In genomic region chr2:3652896-3653625, GRCh38 we compare ENCODE assay signal across 26 cellular contexts. TPM values are rescaled to one million over a fixed set of nuclear protein-coding genes. Genes with fewer than 3 reads are reported as not detected.
DNase-seq lines count a peak whose midpoint lies in the region; ATAC-seq and TF ChIP-seq lines count a peak whose summit lies in the region.
"Had no signal": no experiment of that assay in that cellular context is flagged by ENCODE, and none has a peak within 500 bp of the region (broad histone marks: within the 10 kb centered on the region; RNA-seq: fewer than 3 reads in every experiment).

No MANE protein-coding gene starts in this region.

- H3K27ac ChIP-seq in BLaER1 treated with 17β-estradiol and CSF1 and Interleukin-3, amounts not matched to agents 10 nM and 100 nM: peak overlapping the region in 1 of 11 experiments; percentile 72; a peak in 1 of 22 replicates
- H3K27ac ChIP-seq in KMS-11 (no peak overlapping the region), dorsolateral prefrontal cortex (peak overlapping the region in 35 of 59 donors; percentile 60 to 95 (median 87)), osteoblast (ENCODE audit: low read depth, low read length) (no peak overlapping the region)
- H3K27ac ChIP-seq: C4-2B, SK-N-MC had no signal

- peaks cover 0 to 12% (median 0%) of the 10 kb centered on the region in 11 experiments; a peak in 1 of 22 replicates for H4K20me1 ChIP-seq in BLaER1 treated with 17β-estradiol and CSF1 and Interleukin-3, amounts not matched to agents 10 nM and 100 nM
- no peaks in the 10 kb centered on the region for H4K20me1 ChIP-seq in KMS-11 (ENCODE audit: insufficient read depth)
- no peaks in the 10 kb centered on the region for H4K20me1 ChIP-seq in osteoblast (ENCODE audit: insufficient read depth, low read length)

- intact Hi-C loops in dorsolateral prefrontal cortex (cut with DNase I): loop anchor here (5.0 to 10.0 kb wide), 4 partner anchors 76 to 1528 kb away; partner anchors contain the start of genes RNASEH1 (in 1 of the 2) and RPS7 (in 1 of the 2)

- peak overlapping the region in 10 of 11 experiments; percentile 82 to 95 (median 88); a peak in 16 of 22 replicates for H3K4me2 ChIP-seq in BLaER1 treated with 17β-estradiol and CSF1 and Interleukin-3, amounts not matched to agents 10 nM and 100 nM
- H3K4me2 ChIP-seq in KMS-11: no peak overlapping the region
- H3K4me2 ChIP-seq in osteoblast (ENCODE audit: insufficient read depth, low read length): no peak overlapping the region

- no peak overlapping the region for H3K9ac ChIP-seq in BLaER1 treated with 17β-estradiol and CSF1 and Interleukin-3, amounts not matched to agents 10 nM and 100 nM
- no peak overlapping the region for H3K9ac ChIP-seq in KMS-11

- H2AFZ ChIP-seq in KMS-11 (ENCODE audit: low read depth): 0 out of 2 replicates have a peak overlapping the region, but pooled peaks have one; percentile 99
- H2AFZ ChIP-seq in osteoblast (ENCODE audit: low read length): no peak overlapping the region

- H3K36me3 ChIP-seq in BLaER1 treated with 17β-estradiol and CSF1 and Interleukin-3, amounts not matched to agents 10 nM and 100 nM: no peaks in the 10 kb centered on the region
- H3K36me3 ChIP-seq in KMS-11 (ENCODE audit: insufficient read depth) (no peaks in the 10 kb centered on the region), osteoblast (ENCODE audit: insufficient read depth, low read length) (no peaks in the 10 kb centered on the region)
- H3K36me3 ChIP-seq: Peyer's patch had no signal

- DNase-seq in dorsolateral prefrontal cortex: no peak
- peak; percentile 84 for DNase-seq in osteoblast (ENCODE audit: insufficient read length, low spot score, missing footprints)
- DNase-seq in NCI-H748 (lab: John Stamatoyannopoulos, UW; ENCODE audit: unreplicated experiment): no peak
- DNase-seq in amniotic stem cell (lab: John Stamatoyannopoulos, UW): no peak
- DNase-seq: Caco-2; CD8-positive, alpha-beta T cell; DMS 273 treated with DMSO at 0.1 percent for 48 hours; GF-D8; H7; MV-4-11; NCI-H1105; NCI-H146; NCI-H1930; NCI-H446 treated with DMSO at 0.1 percent for 48 hours; NCI-H526; SIG-M5 had no signal

- H3K79me2 ChIP-seq in KMS-11 (ENCODE audit: insufficient read depth, low read depth) (no peaks in the 10 kb centered on the region), osteoblast (ENCODE audit: insufficient read depth, low read length) (no peaks in the 10 kb centered on the region)

- H3K4me1 ChIP-seq in BLaER1 treated with 17β-estradiol and CSF1 and Interleukin-3, amounts not matched to agents 10 nM and 100 nM: peaks cover 42 to 90% (median 82%) of the 10 kb centered on the region in 10 experiments
- H3K4me1 ChIP-seq in KMS-11 (ENCODE audit: low read depth, poor library complexity, severe bottlenecking) (peaks cover 20% of the 10 kb centered on the region), osteoblast (ENCODE audit: insufficient read depth, low read length) (peaks cover 11% of the 10 kb centered on the region)

- ATAC-seq in GM18519 (IDR thresholded peaks at IDR 0.05; ENCODE audit: low FRiP score, unreplicated experiment): no peak
- ATAC-seq: K562 had no signal

- no peak overlapping the region for H3K4me3 ChIP-seq in BLaER1 treated with 17β-estradiol and CSF1 and Interleukin-3, amounts not matched to agents 10 nM and 100 nM
- H3K4me3 ChIP-seq in KMS-11 (IDR thresholded peaks at IDR 0.05; ENCODE audit: insufficient read depth, low read depth, low read length) (no peak overlapping the region), dorsolateral prefrontal cortex (no peak overlapping the region), osteoblast (ENCODE audit: insufficient read depth, low read length) (no peak overlapping the region)
- H3K4me3 ChIP-seq: K562, SK-N-MC had no signal

- H3K27me3 ChIP-seq in BLaER1 treated with 17β-estradiol and CSF1 and Interleukin-3, amounts not matched to agents 10 nM and 100 nM: peaks cover 0 to 38% (median 0%) of the 10 kb centered on the region in 11 experiments; a peak in 8 of 22 replicates
- no peaks in the 10 kb centered on the region for H3K27me3 ChIP-seq in KMS-11 (ENCODE audit: insufficient read depth, low read depth)
- no peaks in the 10 kb centered on the region for H3K27me3 ChIP-seq in dorsolateral prefrontal cortex
- H3K27me3 ChIP-seq in osteoblast (ENCODE audit: insufficient read depth, low read length): no peaks in the 10 kb centered on the region
- H3K27me3 ChIP-seq: Peyer's patch had no signal

- H3K9me3 ChIP-seq in BLaER1 treated with 17β-estradiol and CSF1 and Interleukin-3, amounts not matched to agents 10 nM and 100 nM (replicated peaks in 1 of 11): no peaks in the 10 kb centered on the region; a peak in 1 of 22 replicates
- no peaks in the 10 kb centered on the region for H3K9me3 ChIP-seq in osteoblast (ENCODE audit: low read depth, low read length)
- H3K9me3 ChIP-seq: Caco-2, Peyer's patch had no signal

- TF ChIP-seq CTCF in KMS-11 (conservative IDR thresholded peaks at IDR 0.05; ENCODE audit: low read depth, low read length) (no peak), dorsolateral prefrontal cortex (IDR thresholded peaks at IDR 0.05 in 54 of 56, conservative IDR thresholded peaks at IDR 0.05 in 2 of 56; ENCODE audit: low read depth in 1 of 56, partially characterized antibody in 56 of 56) (no peak), osteoblast (IDR thresholded peaks at IDR 0.05; ENCODE audit: extremely low read depth, low read depth, low read length) (no peak)

RNA-seq across cellular contexts. Expression of gene ALLC, which starts 4.9 kb away (rescaled TPM):
- 1 to 10 TPM in 24 of 120 experiments, under 1 TPM in 32, not detected in 64; 0.28 to 3.5 (median 0.85) TPM for total RNA-seq in dorsolateral prefrontal cortex
- total RNA-seq in osteoblast: not detected in 2 replicates
- total RNA-seq: Caco-2; CD8-positive, alpha-beta T cell; H7; HT-29; K562; LHCN-M2; MCF 10A; Peyer's patch had no signal

RNA-seq across cellular contexts. Expression of gene DCDC2C, which starts 50.3 kb away (rescaled TPM):
- total RNA-seq in dorsolateral prefrontal cortex (1 to 10 TPM in 8 of 120 experiments, under 1 TPM in 23, not detected in 89; 0.26 to 2.3 (median 0.76) TPM), osteoblast (not detected in 2 replicates)
- total RNA-seq: Caco-2; CD8-positive, alpha-beta T cell; H7; HT-29; K562; LHCN-M2; MCF 10A; Peyer's patch had no signal

RNA-seq across cellular contexts. Expression of gene COLEC11, which starts 58.1 kb away (rescaled TPM):
- total RNA-seq in dorsolateral prefrontal cortex (1 to 10 TPM in 100 of 120 experiments, under 1 TPM in 15, not detected in 5; 0.49 to 9.5 (median 1.8) TPM), osteoblast (under 0.01 and 0.36 TPM in 2 replicates)
- total RNA-seq: Caco-2; CD8-positive, alpha-beta T cell; H7; HT-29; LHCN-M2; MCF 10A had no signal

Comparison
In these comparisons a context has a peak if more than half of its experiments do, and no peak if none do; other contexts are left out.
1. H3K27ac ChIP-seq: peak in dorsolateral prefrontal cortex (35 of 59); none in KMS-11 (single experiment) and osteoblast (single experiment).
2. H3K4me2 ChIP-seq: peak in BLaER1 treated with 17β-estradiol and CSF1 and Interleukin-3, amounts not matched to agents 10 nM and 100 nM (10 of 11); none in KMS-11 (single experiment) and osteoblast (single experiment).